In genomic region chr6:101163611-101164010, GRCh38 we compare ENCODE assay signal across 20 cellular contexts.
DNase-seq lines count a peak whose midpoint lies in the region; ATAC-seq and TF ChIP-seq lines count a peak whose summit lies in the region.
"Had no signal": no experiment of that assay in that cellular context is flagged by ENCODE, and none has a peak within 500 bp of the region (broad histone marks: within the 10 kb centered on the region; RNA-seq: fewer than 3 reads in every experiment).

No MANE protein-coding gene starts in this region.

- DNase-seq in COR-L47 (lab: John Stamatoyannopoulos, UW) (peak; percentile 29), GM23338 (ENCODE audit: low spot score) (peak; percentile 5), NCI-H446 treated with DMSO at 0.1 percent for 48 hours (lab: John Stamatoyannopoulos, UW) (peak; percentile 88), amniotic epithelial cell (ENCODE audit: low read depth) (peak; percentile 14), Right ventricle myocardium inferior (ENCODE audit: missing footprints) (no peak), NCI-H146 treated with DMSO at 0.1 percent for 48 hours (lab: John Stamatoyannopoulos, UW; ENCODE audit: unreplicated experiment) (no peak), iPS-NIHi11 (ENCODE audit: low spot score) (no peak)
- no peak for DNase-seq in activated T-helper 1 cell treated with anti-CD3 and anti-CD28 coated beads, Interleukin-12 subunit alpha, Interleukin-12 subunit beta, Interleukin-2, Interleukin-4 antibody, amounts not matched to agents 30 ng/mL and 10 ng/mL and 1 ng/mL, durations not matched to agents 14 hours and 24 hours and 36 hours (ENCODE audit: low spot score)
- DNase-seq: activated naive CD8-positive, alpha-beta T cell treated with anti-CD3 and anti-CD28 coated beads for 36 hours; body of pancreas; hippocampal formation; KG1; NCI-H526; occipital lobe; SW 1271 had no signal

- peaks cover 9% of the 10 kb centered on the region for H3K9me2 ChIP-seq in GM23338 (ENCODE audit: insufficient read depth)

- no peak overlapping the region for H3K27ac Mint-ChIP-seq in GM23338
- H3K27ac Mint-ChIP-seq in activated T-helper 1 cell treated with anti-CD3 and anti-CD28 coated beads, Interleukin-12 subunit alpha, Interleukin-12 subunit beta, Interleukin-2, Interleukin-4 antibody, amounts not matched to agents 30 ng/mL and 10 ng/mL and 1 ng/mL, durations not matched to agents 14 hours and 24 hours and 36 hours, result no peak overlapping the region
- H3K27ac Mint-ChIP-seq: activated naive CD8-positive, alpha-beta T cell treated with anti-CD3 and anti-CD28 coated beads for 36 hours had no signal

- no peak overlapping the region for H3K27ac ChIP-seq in GM23338 (ENCODE audit: low read depth)
- H3K27ac ChIP-seq: body of pancreas, coronary artery, right atrium auricular region, RWPE1 had no signal

- no peak overlapping the region for H3K4me3 ChIP-seq in GM23338
- H3K4me3 ChIP-seq: body of pancreas, coronary artery, lung, right atrium auricular region had no signal

- no peaks in the 10 kb centered on the region for H3K79me2 ChIP-seq in GM23338 (replicated peaks; ENCODE audit: insufficient read depth)

- no peaks in the 10 kb centered on the region for H4K20me1 ChIP-seq in GM23338 (replicated peaks; ENCODE audit: insufficient read depth)

- peak in 1 of 2 experiments; percentile 27; a peak in 2 of 4 replicates for TF ChIP-seq CTCF in GM23338 (conservative IDR thresholded peaks at IDR 0.05; ENCODE audit: low read depth in 2 of 2)

- H3K4me1 ChIP-seq in GM23338 (ENCODE audit: insufficient read depth), result no peaks in the 10 kb centered on the region
- H3K4me1 ChIP-seq: body of pancreas, right atrium auricular region had no signal

- intact Hi-C loops in activated T-helper 1 cell treated with anti-CD3 and anti-CD28 coated beads, Interleukin-12 subunit alpha, Interleukin-12 subunit beta, Interleukin-2, Interleukin-4 antibody, amounts not matched to agents 30 ng/mL and 10 ng/mL and 1 ng/mL, durations not matched to agents 14 hours and 24 hours and 36 hours (cut with micrococcal nuclease), result no loop called here
- intact Hi-C loops in Right ventricle myocardium inferior (cut with DNase I), result no loop called here

- H3K27me3 Mint-ChIP-seq in GM23338 (ENCODE audit: insufficient read depth, low read depth, poor library complexity), result no peaks in the 10 kb centered on the region
- H3K27me3 Mint-ChIP-seq in activated T-helper 1 cell treated with anti-CD3 and anti-CD28 coated beads, Interleukin-12 subunit alpha, Interleukin-12 subunit beta, Interleukin-2, Interleukin-4 antibody, amounts not matched to agents 30 ng/mL and 10 ng/mL and 1 ng/mL, durations not matched to agents 14 hours and 24 hours and 36 hours (ENCODE audit: insufficient read depth), result no peaks in the 10 kb centered on the region

- no peaks in the 10 kb centered on the region for H3K27me3 ChIP-seq in GM23338 (ENCODE audit: insufficient read depth)
- H3K27me3 ChIP-seq: body of pancreas, right atrium auricular region had no signal

- H3F3A ChIP-seq in GM23338 (replicated peaks; ENCODE audit: low read depth), result no peaks in the 10 kb centered on the region

- 0 out of 2 replicates have a peak overlapping the region, but pooled peaks have one; percentile 6 for H2AFZ ChIP-seq in GM23338

- H3K36me3 Mint-ChIP-seq in GM23338 (ENCODE audit: low read depth), result no peaks in the 10 kb centered on the region
- H3K36me3 Mint-ChIP-seq in activated T-helper 1 cell treated with anti-CD3 and anti-CD28 coated beads, Interleukin-12 subunit alpha, Interleukin-12 subunit beta, Interleukin-2, Interleukin-4 antibody, amounts not matched to agents 30 ng/mL and 10 ng/mL and 1 ng/mL, durations not matched to agents 14 hours and 24 hours and 36 hours (ENCODE audit: low read depth), result no peaks in the 10 kb centered on the region
- H3K36me3 Mint-ChIP-seq: activated naive CD8-positive, alpha-beta T cell treated with anti-CD3 and anti-CD28 coated beads for 36 hours; CD14-positive monocyte had no signal

- H3K9me3 Mint-ChIP-seq in GM23338, result no peaks in the 10 kb centered on the region
- peaks cover 5% of the 10 kb centered on the region for H3K9me3 Mint-ChIP-seq in activated T-helper 1 cell treated with anti-CD3 and anti-CD28 coated beads, Interleukin-12 subunit alpha, Interleukin-12 subunit beta, Interleukin-2, Interleukin-4 antibody, amounts not matched to agents 30 ng/mL and 10 ng/mL and 1 ng/mL, durations not matched to agents 14 hours and 24 hours and 36 hours

- ATAC-seq in GM23338, result no peak; the same call in 2 of the 3 replicates
- ATAC-seq in Right ventricle myocardium inferior, result no peak
- ATAC-seq: body of pancreas had no signal

- H3K4me2 ChIP-seq in GM23338, result no peak overlapping the region

- no peaks in the 10 kb centered on the region for H3K36me3 ChIP-seq in GM23338 (ENCODE audit: insufficient read depth)
- H3K36me3 ChIP-seq: right atrium auricular region had no signal

- H3K4me1 Mint-ChIP-seq in GM23338, result peaks cover 7% of the 10 kb centered on the region; the same call in 1 of the 3 replicates
- no peaks in the 10 kb centered on the region for H3K4me1 Mint-ChIP-seq in activated T-helper 1 cell treated with anti-CD3 and anti-CD28 coated beads, Interleukin-12 subunit alpha, Interleukin-12 subunit beta, Interleukin-2, Interleukin-4 antibody, amounts not matched to agents 30 ng/mL and 10 ng/mL and 1 ng/mL, durations not matched to agents 14 hours and 24 hours and 36 hours (ENCODE audit: low read depth)
- H3K4me1 Mint-ChIP-seq: activated naive CD8-positive, alpha-beta T cell treated with anti-CD3 and anti-CD28 coated beads for 36 hours; CD14-positive monocyte had no signal

- H3K4me3 Mint-ChIP-seq in GM23338, result no peak overlapping the region
- no peak overlapping the region for H3K4me3 Mint-ChIP-seq in activated T-helper 1 cell treated with anti-CD3 and anti-CD28 coated beads, Interleukin-12 subunit alpha, Interleukin-12 subunit beta, Interleukin-2, Interleukin-4 antibody, amounts not matched to agents 30 ng/mL and 10 ng/mL and 1 ng/mL, durations not matched to agents 14 hours and 24 hours and 36 hours
- H3K4me3 Mint-ChIP-seq: activated naive CD8-positive, alpha-beta T cell treated with anti-CD3 and anti-CD28 coated beads for 36 hours; CD14-positive monocyte had no signal

TF ChIP-seq in GM23338, 12 proteins besides CTCF, POLR2A, EP300 and RAD21 (continues in another document):
- TF ChIP-seq STAT1 (IDR thresholded peaks at IDR 0.05; ENCODE audit: unreplicated experiment) (no peak), ZNF114 (CRISPR knock-in tag; IDR thresholded peaks at IDR 0.05) (no peak), EZH2phosphoT487 (IDR thresholded peaks at IDR 0.05; ENCODE audit: unreplicated experiment) (no peak), NANOG (IDR thresholded peaks at IDR 0.05; ENCODE audit: borderline replicate concordance) (no peak), ZNF331 (CRISPR knock-in tag; IDR thresholded peaks at IDR 0.05; ENCODE audit: low read depth) (no peak)
- TF ChIP-seq, protein P1, sequence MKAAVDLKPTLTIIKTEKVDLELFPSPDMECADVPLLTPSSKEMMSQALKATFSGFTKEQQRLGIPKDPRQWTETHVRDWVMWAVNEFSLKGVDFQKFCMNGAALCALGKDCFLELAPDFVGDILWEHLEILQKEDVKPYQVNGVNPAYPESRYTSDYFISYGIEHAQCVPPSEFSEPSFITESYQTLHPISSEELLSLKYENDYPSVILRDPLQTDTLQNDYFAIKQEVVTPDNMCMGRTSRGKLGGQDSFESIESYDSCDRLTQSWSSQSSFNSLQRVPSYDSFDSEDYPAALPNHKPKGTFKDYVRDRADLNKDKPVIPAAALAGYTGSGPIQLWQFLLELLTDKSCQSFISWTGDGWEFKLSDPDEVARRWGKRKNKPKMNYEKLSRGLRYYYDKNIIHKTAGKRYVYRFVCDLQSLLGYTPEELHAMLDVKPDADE (IDR thresholded peaks at IDR 0.05), result no peak

Comparison
In these comparisons a context has a peak if more than half of its experiments do, and no peak if none do; other contexts are left out.
1. DNase-seq: peak in COR-L47 (single experiment), GM23338 (single experiment), NCI-H446 treated with DMSO at 0.1 percent for 48 hours (single experiment) and amniotic epithelial cell (single experiment); none in activated T-helper 1 cell treated with anti-CD3 and anti-CD28 coated beads, Interleukin-12 subunit alpha, Interleukin-12 subunit beta, Interleukin-2, Interleukin-4 antibody, amounts not matched to agents 30 ng/mL and 10 ng/mL and 1 ng/mL, durations not matched to agents 14 hours and 24 hours and 36 hours (single experiment), Right ventricle myocardium inferior (single experiment), NCI-H146 treated with DMSO at 0.1 percent for 48 hours (single experiment) and iPS-NIHi11 (single experiment).